In the genomic region with DNA sequence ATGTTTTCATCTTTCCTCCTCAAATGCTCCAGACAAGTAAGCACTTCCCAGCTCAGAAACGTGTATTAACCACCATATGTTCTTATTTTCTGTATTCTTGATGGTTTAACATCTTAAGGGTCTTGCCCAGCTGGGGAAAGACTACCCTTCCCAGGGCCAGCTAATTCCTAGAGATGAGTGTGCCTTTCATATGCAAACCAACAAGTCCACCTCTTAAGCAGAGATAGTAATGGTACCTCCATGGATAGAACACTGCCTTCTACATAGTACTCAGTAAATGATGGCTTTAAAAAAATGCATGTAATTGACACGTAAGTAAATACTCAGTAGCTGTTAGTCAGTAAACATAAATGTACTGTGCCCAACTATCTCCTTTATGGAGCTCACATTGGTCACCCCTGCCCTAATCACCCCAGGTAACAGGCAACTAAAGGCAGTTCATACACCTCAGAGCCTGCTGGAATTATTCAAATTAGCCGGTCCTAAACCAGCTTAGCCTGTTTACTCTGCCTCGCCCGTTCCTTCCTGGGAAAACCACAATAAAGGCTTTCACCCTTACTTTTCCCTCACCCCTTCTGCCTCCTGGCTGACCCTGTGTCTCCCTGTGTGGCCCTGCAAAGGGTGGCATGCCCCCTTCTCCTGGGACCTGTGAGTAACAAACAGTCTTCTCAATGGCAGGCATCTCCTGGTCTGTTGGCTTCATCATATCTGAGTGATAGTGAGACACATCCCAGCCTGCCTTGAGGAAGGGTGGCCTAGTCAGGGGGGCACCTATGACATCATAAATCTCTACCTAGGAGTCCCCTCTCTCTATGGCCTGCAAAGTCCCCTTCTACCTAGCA, we compare ENCODE assay signal across 1 cellular context.
TF ChIP-seq lines count a peak whose summit lies in the region.

No MANE protein-coding gene starts in this region.

TF ChIP-seq in GM23338, 12 proteins besides CTCF, POLR2A, EP300 and RAD21 (continued from another document):
- no peak for TF ChIP-seq ZNF462 (CRISPR knock-in tag; IDR thresholded peaks at IDR 0.05)
